Comparison of ENCODE assay signal across 18 cellular contexts in the genomic region with DNA sequence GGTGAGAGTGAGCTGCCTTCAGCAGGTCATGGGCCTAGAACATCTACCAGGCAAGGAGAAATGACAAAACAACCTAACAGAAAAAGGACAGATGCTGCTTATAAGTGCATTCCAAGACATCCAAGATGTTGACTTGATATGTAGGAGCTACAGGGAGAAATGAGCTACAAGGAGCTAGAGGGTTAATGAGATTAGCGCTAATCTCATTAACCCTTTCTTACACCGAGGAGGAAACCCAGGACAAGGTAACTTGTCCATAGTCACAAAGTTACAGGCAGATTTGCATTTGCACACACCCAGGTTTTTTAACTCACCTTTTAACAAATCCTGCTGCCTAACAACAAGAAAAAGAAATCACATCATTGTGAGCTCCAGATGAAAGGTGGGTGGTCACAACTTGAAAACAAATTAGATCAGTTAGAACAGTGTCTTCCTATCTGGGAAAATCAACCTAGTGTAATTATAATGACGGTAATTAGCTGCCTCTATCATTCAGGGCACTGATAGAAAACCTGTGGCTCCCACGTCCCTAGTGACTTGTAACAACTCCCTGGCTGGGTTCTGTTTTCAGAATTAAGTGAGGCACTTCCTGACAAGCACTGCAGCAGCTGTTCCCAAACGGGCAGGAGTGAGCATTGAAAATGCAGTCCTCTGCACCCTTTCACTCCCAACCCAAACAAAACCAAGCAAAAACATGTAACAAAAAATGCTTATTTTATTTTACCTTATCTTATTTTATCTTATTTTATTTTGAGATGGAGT. TPM values are rescaled to one million over a fixed set of nuclear protein-coding genes. Genes with fewer than 3 reads are reported as not detected.
DNase-seq lines count a peak whose midpoint lies in the region; ATAC-seq and TF ChIP-seq lines count a peak whose summit lies in the region.
"Had no signal": no experiment of that assay in that cellular context is flagged by ENCODE, and none has a peak within 500 bp of the region (broad histone marks: within the 10 kb centered on the region; RNA-seq: fewer than 3 reads in every experiment).

No MANE protein-coding gene starts in this region.

- WGBS in SK-N-SH (ENCODE audit: low lambda C conversion rate), result 59% methylated on average over 5 of the region's 5 CpGs

- H3K4me2 ChIP-seq in SK-N-SH, result no peak overlapping the region
- H3K4me2 ChIP-seq: A549 had no signal

- H3K9me2 ChIP-seq in SK-N-SH, result no peaks in the 10 kb centered on the region

- no peaks in the 10 kb centered on the region for H3K9me3 ChIP-seq in SK-N-SH
- H3K9me3 ChIP-seq: A549, suprapubic skin had no signal

- H3F3A ChIP-seq in SK-N-SH (replicated peaks; ENCODE audit: insufficient read depth), result peaks cover 5% of the 10 kb centered on the region

- no peak overlapping the region for H3K4me3 ChIP-seq in SK-N-SH (ENCODE audit: low read depth in 2 of 2, low read length in 1 of 2)
- H3K4me3 ChIP-seq: A549, suprapubic skin had no signal

- H3K36me3 ChIP-seq in SK-N-SH (replicated peaks in 1 of 2; ENCODE audit: control insufficient read depth in 1 of 2, insufficient read depth in 2 of 2, low read length in 1 of 2), result peaks cover 0 to 7% of the 10 kb centered on the region in 2 experiments
- H3K36me3 ChIP-seq: suprapubic skin, WERI-Rb-1 had no signal

- intact Hi-C loops in activated CD4-positive, alpha-beta memory T cell treated with anti-CD3 and anti-CD28 coated beads for 36 hours (cut with micrococcal nuclease), result no loop called here

- peak; percentile 39 for TF ChIP-seq RAD21 in SK-N-SH (IDR thresholded peaks at IDR 0.05; ENCODE audit: low read length)

- H3K9me3 Mint-ChIP-seq in progenitor cell of endocrine pancreas (ENCODE audit: low read depth), result no peaks in the 10 kb centered on the region
- H3K9me3 Mint-ChIP-seq in activated CD4-positive, alpha-beta memory T cell treated with anti-CD3 and anti-CD28 coated beads for 36 hours, result no peaks in the 10 kb centered on the region
- H3K9me3 Mint-ChIP-seq: activated naive CD4-positive, alpha-beta T cell treated with anti-CD3 and anti-CD28 coated beads for 36 hours had no signal

- H3K36me3 Mint-ChIP-seq in progenitor cell of endocrine pancreas (ENCODE audit: insufficient read depth), result peaks cover 1% of the 10 kb centered on the region
- H3K36me3 Mint-ChIP-seq in activated CD4-positive, alpha-beta memory T cell treated with anti-CD3 and anti-CD28 coated beads for 36 hours, result no peaks in the 10 kb centered on the region

- peaks cover 41% of the 10 kb centered on the region for H3K4me1 Mint-ChIP-seq in progenitor cell of endocrine pancreas (ENCODE audit: low read depth)
- H3K4me1 Mint-ChIP-seq in activated CD4-positive, alpha-beta memory T cell treated with anti-CD3 and anti-CD28 coated beads for 36 hours (ENCODE audit: low read depth), result peaks cover 4% of the 10 kb centered on the region

- no peak overlapping the region for H3K9ac ChIP-seq in SK-N-SH

- H3K27ac ChIP-seq in SK-N-SH (ENCODE audit: low read depth in 2 of 2, low read length in 1 of 2), result no peak overlapping the region; a peak in 1 of 4 replicates
- H3K27ac ChIP-seq: A549, suprapubic skin, WERI-Rb-1 had no signal

- H3K4me1 ChIP-seq in SK-N-SH (ENCODE audit: control insufficient read depth in 1 of 2, insufficient read depth in 2 of 2, low read depth in 1 of 2, low read length in 1 of 2), result peaks cover 0 to 39% of the 10 kb centered on the region in 2 experiments; a peak in 3 of 4 replicates

- H3K27me3 Mint-ChIP-seq in progenitor cell of endocrine pancreas, result no peaks in the 10 kb centered on the region
- peaks cover 24% of the 10 kb centered on the region for H3K27me3 Mint-ChIP-seq in activated CD4-positive, alpha-beta memory T cell treated with anti-CD3 and anti-CD28 coated beads for 36 hours

- no peak for TF ChIP-seq CTCF in SK-N-SH (IDR thresholded peaks at IDR 0.05)
- TF ChIP-seq CTCF in progenitor cell of endocrine pancreas (IDR thresholded peaks at IDR 0.05; ENCODE audit: unreplicated experiment), result no peak

- TF ChIP-seq EP300 in SK-N-SH (IDR thresholded peaks at IDR 0.05; ENCODE audit: borderline replicate concordance in 1 of 2, low read depth in 1 of 2, low read length in 1 of 2), result peak in 1 of 2 experiments; percentile 67; a peak in 2 of 4 replicates

- POLR2A ChIA-PET in SK-N-SH (lab: Yijun Ruan, JAX), result interaction anchor here (0.9 to 1.0 kb wide), 2 partner anchors 41 to 85 kb away, joined by 3 to 5 read pairs; no protein-coding TSS in a partner anchor
- POLR2A ChIA-PET in activated CD4-positive, alpha-beta memory T cell treated with anti-CD3 and anti-CD28 coated beads for 36 hours (lab: Charles Lee), result no interaction called here

- no peak overlapping the region for H3K4me3 Mint-ChIP-seq in progenitor cell of endocrine pancreas (ENCODE audit: low read depth)
- no peak overlapping the region for H3K4me3 Mint-ChIP-seq in activated CD4-positive, alpha-beta memory T cell treated with anti-CD3 and anti-CD28 coated beads for 36 hours
- H3K4me3 Mint-ChIP-seq: activated naive CD4-positive, alpha-beta T cell treated with anti-CD3 and anti-CD28 coated beads for 36 hours had no signal

- H3K79me2 ChIP-seq in SK-N-SH (ENCODE audit: insufficient read depth), result peaks cover 72% of the 10 kb centered on the region

- DNase-seq in NCI-H2029 (lab: John Stamatoyannopoulos, UW) (peak; percentile 5), NCI-H2029 treated with DMSO at 0.1 percent for 48 hours (lab: John Stamatoyannopoulos, UW) (no peak), NCI-H187 treated with DMSO at 0.1 percent for 48 hours (lab: John Stamatoyannopoulos, UW) (peak; percentile 39), SK-N-SH (peak; percentile 73), progenitor cell of endocrine pancreas (ENCODE audit: low spot score, unreplicated experiment) (no peak), NCI-H2196 treated with DMSO at 0.1 percent for 48 hours (lab: John Stamatoyannopoulos, UW; ENCODE audit: unreplicated experiment) (no peak)
- DNase-seq in activated CD4-positive, alpha-beta memory T cell treated with anti-CD3 and anti-CD28 coated beads for 36 hours, result no peak
- DNase-seq: activated naive CD4-positive, alpha-beta T cell treated with anti-CD3 and anti-CD28 coated beads for 36 hours; Calu3; effector CD8-positive, alpha-beta T cell; foreskin fibroblast; H7; kidney; posterior cingulate gyrus had no signal

- CTCF ChIA-PET in SK-N-SH (lab: Yijun Ruan, JAX), result interaction anchor here (1.1 to 3.3 kb wide), 8 partner anchors 10 to 99 kb away, joined by 3 to 25 read pairs (median 7); a partner anchor contains a TSS
- CTCF ChIA-PET in activated CD4-positive, alpha-beta memory T cell treated with anti-CD3 and anti-CD28 coated beads for 36 hours (lab: Charles Lee), result interaction anchor here (1.6 kb wide), 1 partner anchor 99 kb away, joined by 4 read pairs; no protein-coding TSS in a partner anchor

- no peak for ATAC-seq in GM21526 (IDR thresholded peaks at IDR 0.05; ENCODE audit: low FRiP score, unreplicated experiment)
- ATAC-seq: A549 had no signal

- no peak overlapping the region for H2AFZ ChIP-seq in SK-N-SH (ENCODE audit: low read depth)

- peak overlapping the region; percentile 59 for H3K27ac Mint-ChIP-seq in progenitor cell of endocrine pancreas
- no peak overlapping the region for H3K27ac Mint-ChIP-seq in activated CD4-positive, alpha-beta memory T cell treated with anti-CD3 and anti-CD28 coated beads for 36 hours
- H3K27ac Mint-ChIP-seq: activated naive CD4-positive, alpha-beta T cell treated with anti-CD3 and anti-CD28 coated beads for 36 hours had no signal

- H4K20me1 ChIP-seq in SK-N-SH (ENCODE audit: insufficient read depth), result peaks cover 38% of the 10 kb centered on the region

- H3K27me3 ChIP-seq in SK-N-SH (ENCODE audit: insufficient read depth), result no peaks in the 10 kb centered on the region

TF ChIP-seq in SK-N-SH, 30 proteins besides CTCF, POLR2A, EP300 and RAD21:
- TF ChIP-seq, protein P1, sequence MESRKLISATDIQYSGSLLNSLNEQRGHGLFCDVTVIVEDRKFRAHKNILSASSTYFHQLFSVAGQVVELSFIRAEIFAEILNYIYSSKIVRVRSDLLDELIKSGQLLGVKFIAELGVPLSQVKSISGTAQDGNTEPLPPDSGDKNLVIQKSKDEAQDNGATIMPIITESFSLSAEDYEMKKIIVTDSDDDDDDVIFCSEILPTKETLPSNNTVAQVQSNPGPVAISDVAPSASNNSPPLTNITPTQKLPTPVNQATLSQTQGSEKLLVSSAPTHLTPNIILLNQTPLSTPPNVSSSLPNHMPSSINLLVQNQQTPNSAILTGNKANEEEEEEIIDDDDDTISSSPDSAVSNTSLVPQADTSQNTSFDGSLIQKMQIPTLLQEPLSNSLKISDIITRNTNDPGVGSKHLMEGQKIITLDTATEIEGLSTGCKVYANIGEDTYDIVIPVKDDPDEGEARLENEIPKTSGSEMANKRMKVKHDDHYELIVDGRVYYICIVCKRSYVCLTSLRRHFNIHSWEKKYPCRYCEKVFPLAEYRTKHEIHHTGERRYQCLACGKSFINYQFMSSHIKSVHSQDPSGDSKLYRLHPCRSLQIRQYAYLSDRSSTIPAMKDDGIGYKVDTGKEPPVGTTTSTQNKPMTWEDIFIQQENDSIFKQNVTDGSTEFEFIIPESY (IDR thresholded peaks at IDR 0.05; ENCODE audit: borderline replicate concordance, low read depth), result no peak
- no peak for TF ChIP-seq TAF1 (IDR thresholded peaks at IDR 0.05; ENCODE audit: borderline replicate concordance, low read depth, low read length)
- TF ChIP-seq NFIC (IDR thresholded peaks at IDR 0.05; ENCODE audit: borderline replicate concordance), result no peak
- peak; percentile 60; the same call in 1 of the 2 replicates for TF ChIP-seq MXI1 (IDR thresholded peaks at IDR 0.05; ENCODE audit: low read depth, low read length)
- no peak for TF ChIP-seq RFX5 (IDR thresholded peaks at IDR 0.05; ENCODE audit: low read length)
- peak; percentile 32; the same call in 1 of the 2 replicates for TF ChIP-seq RCOR1 (IDR thresholded peaks at IDR 0.05; ENCODE audit: low read length)
- 0 out of 2 replicates have a peak, but pooled peaks have one; percentile 36 for TF ChIP-seq FOXJ3 (CRISPR knock-in tag; IDR thresholded peaks at IDR 0.05)
- peak; percentile 40 for TF ChIP-seq CHD2 (IDR thresholded peaks at IDR 0.05; ENCODE audit: low read length, partially characterized antibody)
- no peak for TF ChIP-seq ELF1 (IDR thresholded peaks at IDR 0.05)
- TF ChIP-seq RXRA (IDR thresholded peaks at IDR 0.05; ENCODE audit: borderline replicate concordance, low read depth), result no peak
- TF ChIP-seq YY1 (IDR thresholded peaks at IDR 0.05; ENCODE audit: low read depth), result no peak
- no peak for TF ChIP-seq FOXM1 (IDR thresholded peaks at IDR 0.05; ENCODE audit: low read depth)

RNA-seq across cellular contexts. Expression of a gene that starts 5.7 kb away (rescaled TPM):
- polyA plus RNA-seq in SK-N-SH (2012; rRNA removed), result 3.0 and 3.6 TPM in 2 replicates
- 3.3 and 4.1 TPM in 2 replicates for polyA plus RNA-seq in SK-N-SH (2012; cell fraction: cytosol; rRNA removed)
- polyA plus RNA-seq in SK-N-SH (2012; cell fraction: nucleus; rRNA removed), result 5.3 and 5.7 TPM in 2 replicates
- 43.1 and 45.8 TPM in 2 replicates for total RNA-seq in progenitor cell of endocrine pancreas
- total RNA-seq in activated CD4-positive, alpha-beta memory T cell treated with anti-CD3 and anti-CD28 coated beads for 36 hours, result under 1 TPM; 0.85 to 0.95 TPM

Comparison
In these comparisons a context has a peak if more than half of its experiments do, and no peak if none do; other contexts are left out.
1. DNase-seq: peak in NCI-H2029 (single experiment), NCI-H187 treated with DMSO at 0.1 percent for 48 hours (single experiment) and SK-N-SH (single experiment); none in NCI-H2029 treated with DMSO at 0.1 percent for 48 hours (single experiment), progenitor cell of endocrine pancreas (single experiment), NCI-H2196 treated with DMSO at 0.1 percent for 48 hours (single experiment) and activated CD4-positive, alpha-beta memory T cell treated with anti-CD3 and anti-CD28 coated beads for 36 hours (single experiment).
2. RNA of a gene that starts 5.7 kb away (total RNA-seq): 43.1 to 45.8 TPM in progenitor cell of endocrine pancreas; 0.85 to 0.95 TPM in activated CD4-positive, alpha-beta memory T cell treated with anti-CD3 and anti-CD28 coated beads for 36 hours; every median in the first group is over 10 times any median in the second.